25 cellular contexts compared by ENCODE assay signal in genomic region chr7:135361788-135362187, GRCh38.
DNase-seq lines count a peak whose midpoint lies in the region; ATAC-seq and TF ChIP-seq lines count a peak whose summit lies in the region.
"Had no signal": no experiment of that assay in that cellular context is flagged by ENCODE, and none has a peak within 500 bp of the region (broad histone marks: within the 10 kb centered on the region; RNA-seq: fewer than 3 reads in every experiment).

No MANE protein-coding gene starts in this region.

- ATAC-seq in foreskin keratinocyte (no peak), sciatic nerve (no peak)
- ATAC-seq: PC-3 had no signal

- H3K27me3 ChIP-seq in BE2C (no peaks in the 10 kb centered on the region), foreskin keratinocyte (no peaks in the 10 kb centered on the region), vagina (no peaks in the 10 kb centered on the region)

- TSS peak; percentile 56 for BruUV-seq in Calu3 (replicated peaks; lab: Mats Ljungman, UMichigan)

- no peaks in the 10 kb centered on the region for H3K36me3 Mint-ChIP-seq in Calu3 (ENCODE audit: insufficient read depth, unreplicated experiment)

- H3K4me3 Mint-ChIP-seq in Calu3 (ENCODE audit: low read depth, unreplicated experiment): no peak overlapping the region
- H3K4me3 Mint-ChIP-seq: T-helper 1 cell treated with Interleukin-12 subunit alpha and Interleukin-12 subunit beta and Interleukin-4 antibody, amounts not matched to agents 30 μg/mL and 1 μg/mL, for 36 hours had no signal

- no peak overlapping the region for H3K27ac Mint-ChIP-seq in Calu3 (ENCODE audit: unreplicated experiment)
- H3K27ac Mint-ChIP-seq: T-helper 1 cell treated with Interleukin-12 subunit alpha and Interleukin-12 subunit beta and Interleukin-4 antibody, amounts not matched to agents 30 μg/mL and 1 μg/mL, for 36 hours had no signal

- no peaks in the 10 kb centered on the region for H3K27me3 Mint-ChIP-seq in Calu3 (ENCODE audit: unreplicated experiment)

- DNase-seq in BE2C (no peak), Calu3 (no peak), NCI-H526 treated with DMSO at 0.1 percent for 48 hours (lab: John Stamatoyannopoulos, UW) (peak; percentile 41), foreskin keratinocyte (no peak), DMS79 treated with DMSO at 0.1 percent for 48 hours (lab: John Stamatoyannopoulos, UW) (no peak), substantia nigra (lab: John Stamatoyannopoulos, UW) (no peak), vagina (ENCODE audit: extremely low spot score in 2 of 2) (no peak), sciatic nerve (ENCODE audit: low spot score) (no peak)
- DNase-seq: AML-193, DMS53, IMR-90, Karpas-422, MM.1S, NCI-H1092, NCI-H1436 treated with DMSO at 0.1 percent for 48 hours, NCI-H2029, NCI-H2171 treated with DMSO at 0.1 percent for 48 hours, NCI-H446, NCI-H748 treated with DMSO at 0.1 percent for 48 hours, PC-3, SIG-M5 had no signal

- H3K27ac ChIP-seq in foreskin keratinocyte (no peak overlapping the region), substantia nigra (ENCODE audit: low read depth, low read length, poor library complexity, severe bottlenecking) (no peak overlapping the region), vagina (no peak overlapping the region)
- H3K27ac ChIP-seq: HL-60, RWPE1 had no signal

- intact Hi-C loops in Calu3 (cut with micrococcal nuclease; ENCODE audit: unreplicated experiment): no loop called here
- intact Hi-C loops in vagina (cut with DNase I): no loop called here
- intact Hi-C loops in sciatic nerve (cut with DNase I): no loop called here

- H3K9me3 ChIP-seq in BE2C (no peaks in the 10 kb centered on the region), vagina (no peaks in the 10 kb centered on the region)
- H3K9me3 ChIP-seq: HAP-1 had no signal

- CTCF ChIA-PET in Calu3 (lab: Charles Lee): no interaction called here

- H3K4me1 ChIP-seq in BE2C (no peaks in the 10 kb centered on the region), foreskin keratinocyte (no peaks in the 10 kb centered on the region), vagina (no peaks in the 10 kb centered on the region)

- H3K4me3 ChIP-seq in BE2C (ENCODE audit: low read depth, low read length): no peak overlapping the region
- no peak overlapping the region for H3K4me3 ChIP-seq in vagina
- H3K4me3 ChIP-seq: HAP-1 had no signal

- peaks cover 2% of the 10 kb centered on the region for H3K4me1 Mint-ChIP-seq in Calu3 (ENCODE audit: low read depth, unreplicated experiment)

- no peak for TF ChIP-seq POLR2A in vagina (IDR thresholded peaks at IDR 0.05)

- H3K36me3 ChIP-seq in BE2C: peaks cover 3% of the 10 kb centered on the region; the same call in 1 of the 2 replicates
- H3K36me3 ChIP-seq in vagina: peaks cover 0 to 8% of the 10 kb centered on the region in 2 donors
- H3K36me3 ChIP-seq: HAP-1 had no signal

- H3K9me3 Mint-ChIP-seq in Calu3 (ENCODE audit: low read depth, unreplicated experiment): no peaks in the 10 kb centered on the region
- H3K9me3 Mint-ChIP-seq: T-helper 1 cell treated with Interleukin-12 subunit alpha and Interleukin-12 subunit beta and Interleukin-4 antibody, amounts not matched to agents 30 μg/mL and 1 μg/mL, for 36 hours had no signal

- TF ChIP-seq CTCF in BE2C (IDR thresholded peaks at IDR 0.05; ENCODE audit: low read depth, low read length): peak; percentile 14; the same call in 1 of the 2 replicates
- TF ChIP-seq CTCF in Calu3 (IDR thresholded peaks at IDR 0.05; ENCODE audit: unreplicated experiment): no peak
- TF ChIP-seq CTCF in foreskin keratinocyte (conservative IDR thresholded peaks at IDR 0.05): peak; percentile 11
- TF ChIP-seq CTCF in vagina (IDR thresholded peaks at IDR 0.05): no peak

Comparison
In these comparisons a context has a peak if more than half of its experiments do, and no peak if none do; other contexts are left out.
1. CTCF ChIP-seq: peak in BE2C (single experiment) and foreskin keratinocyte (single experiment); none in Calu3 (single experiment) and vagina (0 of 3).